Comparison of ENCODE assay signal across 1 cellular context in the genomic region with DNA sequence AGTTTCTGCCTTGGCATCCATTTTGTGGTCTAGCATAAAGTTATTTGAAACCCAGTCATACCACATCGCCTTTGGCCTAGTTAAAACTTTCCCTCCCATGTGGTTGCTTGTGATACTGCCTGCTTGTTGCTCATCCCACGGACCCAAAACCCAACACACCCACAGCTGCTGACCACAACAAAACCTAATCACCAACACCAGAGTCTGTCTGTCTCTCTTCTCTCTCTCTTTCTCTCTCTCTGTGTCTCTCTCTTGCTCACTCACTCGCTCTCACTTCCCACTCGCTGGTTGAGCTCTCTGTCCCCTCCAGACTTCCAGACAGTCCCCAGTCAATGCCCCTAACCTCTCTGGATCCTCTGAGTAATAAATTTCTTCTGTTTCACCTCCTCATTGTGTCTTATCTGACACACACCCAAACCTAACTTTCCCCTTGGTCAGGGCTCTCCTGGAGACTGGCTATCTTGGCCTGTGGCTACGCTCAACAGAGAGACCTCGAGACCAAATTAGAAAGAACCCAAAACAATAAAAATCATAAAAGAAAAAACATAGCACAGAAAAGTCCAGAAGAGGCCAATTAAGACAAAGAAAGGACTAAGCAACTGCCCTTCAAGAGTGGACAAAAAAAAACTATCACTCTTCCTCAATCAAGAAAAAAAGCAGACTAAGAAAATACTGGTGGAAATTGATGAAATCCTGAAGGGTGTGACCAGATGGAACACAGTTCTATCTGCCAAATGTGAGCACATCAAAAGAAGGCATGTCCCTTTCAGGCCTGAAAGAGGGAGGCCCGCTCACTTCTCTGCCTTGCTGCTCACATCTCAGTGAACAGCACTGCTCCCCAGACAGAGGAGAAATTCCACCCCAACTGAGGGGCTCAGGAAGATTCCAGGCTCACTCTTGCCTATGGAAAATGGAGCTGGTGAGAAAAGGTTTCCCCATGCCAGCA.
TF ChIP-seq lines count a peak whose summit lies in the region.

No MANE protein-coding gene starts in this region.

TF ChIP-seq in GM12878, 131 proteins besides CTCF, POLR2A, EP300 and RAD21 (continued from another document and continues in another):
- TF ChIP-seq, protein P1, sequence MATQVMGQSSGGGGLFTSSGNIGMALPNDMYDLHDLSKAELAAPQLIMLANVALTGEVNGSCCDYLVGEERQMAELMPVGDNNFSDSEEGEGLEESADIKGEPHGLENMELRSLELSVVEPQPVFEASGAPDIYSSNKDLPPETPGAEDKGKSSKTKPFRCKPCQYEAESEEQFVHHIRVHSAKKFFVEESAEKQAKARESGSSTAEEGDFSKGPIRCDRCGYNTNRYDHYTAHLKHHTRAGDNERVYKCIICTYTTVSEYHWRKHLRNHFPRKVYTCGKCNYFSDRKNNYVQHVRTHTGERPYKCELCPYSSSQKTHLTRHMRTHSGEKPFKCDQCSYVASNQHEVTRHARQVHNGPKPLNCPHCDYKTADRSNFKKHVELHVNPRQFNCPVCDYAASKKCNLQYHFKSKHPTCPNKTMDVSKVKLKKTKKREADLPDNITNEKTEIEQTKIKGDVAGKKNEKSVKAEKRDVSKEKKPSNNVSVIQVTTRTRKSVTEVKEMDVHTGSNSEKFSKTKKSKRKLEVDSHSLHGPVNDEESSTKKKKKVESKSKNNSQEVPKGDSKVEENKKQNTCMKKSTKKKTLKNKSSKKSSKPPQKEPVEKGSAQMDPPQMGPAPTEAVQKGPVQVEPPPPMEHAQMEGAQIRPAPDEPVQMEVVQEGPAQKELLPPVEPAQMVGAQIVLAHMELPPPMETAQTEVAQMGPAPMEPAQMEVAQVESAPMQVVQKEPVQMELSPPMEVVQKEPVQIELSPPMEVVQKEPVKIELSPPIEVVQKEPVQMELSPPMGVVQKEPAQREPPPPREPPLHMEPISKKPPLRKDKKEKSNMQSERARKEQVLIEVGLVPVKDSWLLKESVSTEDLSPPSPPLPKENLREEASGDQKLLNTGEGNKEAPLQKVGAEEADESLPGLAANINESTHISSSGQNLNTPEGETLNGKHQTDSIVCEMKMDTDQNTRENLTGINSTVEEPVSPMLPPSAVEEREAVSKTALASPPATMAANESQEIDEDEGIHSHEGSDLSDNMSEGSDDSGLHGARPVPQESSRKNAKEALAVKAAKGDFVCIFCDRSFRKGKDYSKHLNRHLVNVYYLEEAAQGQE (IDR thresholded peaks at IDR 0.05; ENCODE audit: low read depth, low read length), result no peak
- no peak for TF ChIP-seq CHD4 (IDR thresholded peaks at IDR 0.05)
- no peak for TF ChIP-seq KDM1A (IDR thresholded peaks at IDR 0.05; ENCODE audit: borderline replicate concordance)
- no peak for TF ChIP-seq CHD1 (IDR thresholded peaks at IDR 0.05; ENCODE audit: low read depth, low read length)
- TF ChIP-seq CBFB (IDR thresholded peaks at IDR 0.05; ENCODE audit: low read depth), result peak; percentile 82; the same call in 1 of the 2 replicates
- TF ChIP-seq, protein P2, sequence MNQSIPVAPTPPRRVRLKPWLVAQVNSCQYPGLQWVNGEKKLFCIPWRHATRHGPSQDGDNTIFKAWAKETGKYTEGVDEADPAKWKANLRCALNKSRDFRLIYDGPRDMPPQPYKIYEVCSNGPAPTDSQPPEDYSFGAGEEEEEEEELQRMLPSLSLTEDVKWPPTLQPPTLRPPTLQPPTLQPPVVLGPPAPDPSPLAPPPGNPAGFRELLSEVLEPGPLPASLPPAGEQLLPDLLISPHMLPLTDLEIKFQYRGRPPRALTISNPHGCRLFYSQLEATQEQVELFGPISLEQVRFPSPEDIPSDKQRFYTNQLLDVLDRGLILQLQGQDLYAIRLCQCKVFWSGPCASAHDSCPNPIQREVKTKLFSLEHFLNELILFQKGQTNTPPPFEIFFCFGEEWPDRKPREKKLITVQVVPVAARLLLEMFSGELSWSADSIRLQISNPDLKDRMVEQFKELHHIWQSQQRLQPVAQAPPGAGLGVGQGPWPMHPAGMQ (IDR thresholded peaks at IDR 0.05; ENCODE audit: borderline replicate concordance), result no peak; the same call in 1 of the 2 replicates
- TF ChIP-seq RCOR1 (conservative IDR thresholded peaks at IDR 0.05; ENCODE audit: low read depth, low read length), result no peak
- TF ChIP-seq HDAC6 (IDR thresholded peaks at IDR 0.05; ENCODE audit: unreplicated experiment), result no peak
- peak; percentile 86; the same call in 1 of the 2 replicates for TF ChIP-seq BCL11A (IDR thresholded peaks at IDR 0.05; ENCODE audit: low read depth, low read length)
- TF ChIP-seq STAT1 (conservative IDR thresholded peaks at IDR 0.05), result no peak
- TF ChIP-seq SMARCA5 (IDR thresholded peaks at IDR 0.05), result no peak
- TF ChIP-seq BACH1 (IDR thresholded peaks at IDR 0.05; ENCODE audit: borderline replicate concordance), result no peak
- no peak for TF ChIP-seq TARDBP (IDR thresholded peaks at IDR 0.05; ENCODE audit: borderline replicate concordance)
- no peak for TF ChIP-seq HDAC2 (IDR thresholded peaks at IDR 0.05)
- no peak for TF ChIP-seq SIX5 (IDR thresholded peaks at IDR 0.05; ENCODE audit: low read depth, low read length, severe bottlenecking)
- TF ChIP-seq CHD2 (IDR thresholded peaks at IDR 0.05; ENCODE audit: borderline replicate concordance, low read depth, low read length), result no peak
- peak; percentile 56 to 78 for TF ChIP-seq IKZF2 (IDR thresholded peaks at IDR 0.05)
- no peak for TF ChIP-seq ASH2L (IDR thresholded peaks at IDR 0.05; ENCODE audit: borderline replicate concordance, low read depth)
- TF ChIP-seq IKZF1 (conservative IDR thresholded peaks at IDR 0.05), result peak; percentile 60; the same call in 1 of the 2 replicates
- peak; percentile 35; the same call in 1 of the 2 replicates for TF ChIP-seq DPF2 (IDR thresholded peaks at IDR 0.05)
- TF ChIP-seq, protein P3, sequence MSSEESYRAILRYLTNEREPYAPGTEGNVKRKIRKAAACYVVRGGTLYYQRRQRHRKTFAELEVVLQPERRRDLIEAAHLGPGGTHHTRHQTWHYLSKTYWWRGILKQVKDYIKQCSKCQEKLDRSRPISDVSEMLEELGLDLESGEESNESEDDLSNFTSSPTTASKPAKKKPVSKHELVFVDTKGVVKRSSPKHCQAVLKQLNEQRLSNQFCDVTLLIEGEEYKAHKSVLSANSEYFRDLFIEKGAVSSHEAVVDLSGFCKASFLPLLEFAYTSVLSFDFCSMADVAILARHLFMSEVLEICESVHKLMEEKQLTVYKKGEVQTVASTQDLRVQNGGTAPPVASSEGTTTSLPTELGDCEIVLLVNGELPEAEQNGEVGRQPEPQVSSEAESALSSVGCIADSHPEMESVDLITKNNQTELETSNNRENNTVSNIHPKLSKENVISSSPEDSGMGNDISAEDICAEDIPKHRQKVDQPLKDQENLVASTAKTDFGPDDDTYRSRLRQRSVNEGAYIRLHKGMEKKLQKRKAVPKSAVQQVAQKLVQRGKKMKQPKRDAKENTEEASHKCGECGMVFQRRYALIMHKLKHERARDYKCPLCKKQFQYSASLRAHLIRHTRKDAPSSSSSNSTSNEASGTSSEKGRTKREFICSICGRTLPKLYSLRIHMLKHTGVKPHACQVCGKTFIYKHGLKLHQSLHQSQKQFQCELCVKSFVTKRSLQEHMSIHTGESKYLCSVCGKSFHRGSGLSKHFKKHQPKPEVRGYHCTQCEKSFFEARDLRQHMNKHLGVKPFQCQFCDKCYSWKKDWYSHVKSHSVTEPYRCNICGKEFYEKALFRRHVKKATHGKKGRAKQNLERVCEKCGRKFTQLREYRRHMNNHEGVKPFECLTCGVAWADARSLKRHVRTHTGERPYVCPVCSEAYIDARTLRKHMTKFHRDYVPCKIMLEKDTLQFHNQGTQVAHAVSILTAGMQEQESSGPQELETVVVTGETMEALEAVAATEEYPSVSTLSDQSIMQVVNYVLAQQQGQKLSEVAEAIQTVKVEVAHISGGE (CRISPR knock-in tag; IDR thresholded peaks at IDR 0.05), result no peak
- no peak for TF ChIP-seq TAF1 (IDR thresholded peaks at IDR 0.05; ENCODE audit: borderline replicate concordance, low read depth, low read length)
- no peak for TF ChIP-seq TBL1XR1 (IDR thresholded peaks at IDR 0.05; ENCODE audit: low read depth, low read length)
- no peak for TF ChIP-seq RAD51 (IDR thresholded peaks at IDR 0.05)
- no peak for TF ChIP-seq NBN (IDR thresholded peaks at IDR 0.05)
- TF ChIP-seq YY1 (IDR thresholded peaks at IDR 0.05; ENCODE audit: low read depth, low read length), result peak; percentile 69; the same call in 1 of the 2 replicates
- no peak for TF ChIP-seq FOS (IDR thresholded peaks at IDR 0.05; ENCODE audit: borderline replicate concordance, extremely low read depth, insufficient read length)
- TF ChIP-seq RELA (IDR thresholded peaks at IDR 0.05; ENCODE audit: borderline replicate concordance, partially characterized antibody), result no peak
- TF ChIP-seq MEF2A (IDR thresholded peaks at IDR 0.05; ENCODE audit: insufficient read depth, low read depth, low read length), result no peak
- no peak for TF ChIP-seq JUNB (IDR thresholded peaks at IDR 0.05)
- peak; percentile 50; the same call in 1 of the 2 replicates for TF ChIP-seq IRF4 (IDR thresholded peaks at IDR 0.05; ENCODE audit: low read depth, low read length)
- peak; percentile 99 for TF ChIP-seq RUNX3 (IDR thresholded peaks at IDR 0.05; ENCODE audit: low read length)
- TF ChIP-seq, protein P4, sequence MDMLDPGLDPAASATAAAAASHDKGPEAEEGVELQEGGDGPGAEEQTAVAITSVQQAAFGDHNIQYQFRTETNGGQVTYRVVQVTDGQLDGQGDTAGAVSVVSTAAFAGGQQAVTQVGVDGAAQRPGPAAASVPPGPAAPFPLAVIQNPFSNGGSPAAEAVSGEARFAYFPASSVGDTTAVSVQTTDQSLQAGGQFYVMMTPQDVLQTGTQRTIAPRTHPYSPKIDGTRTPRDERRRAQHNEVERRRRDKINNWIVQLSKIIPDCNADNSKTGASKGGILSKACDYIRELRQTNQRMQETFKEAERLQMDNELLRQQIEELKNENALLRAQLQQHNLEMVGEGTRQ (IDR thresholded peaks at IDR 0.05; ENCODE audit: borderline replicate concordance, low read depth, low read length), result no peak
- TF ChIP-seq CBX3 (IDR thresholded peaks at IDR 0.05; ENCODE audit: borderline replicate concordance, low read depth), result no peak
- TF ChIP-seq SMC3 (IDR thresholded peaks at IDR 0.05; ENCODE audit: borderline replicate concordance, low read length), result no peak
- no peak for TF ChIP-seq SIN3A (IDR thresholded peaks at IDR 0.05; ENCODE audit: low read depth, low read length)
- TF ChIP-seq, protein P5, sequence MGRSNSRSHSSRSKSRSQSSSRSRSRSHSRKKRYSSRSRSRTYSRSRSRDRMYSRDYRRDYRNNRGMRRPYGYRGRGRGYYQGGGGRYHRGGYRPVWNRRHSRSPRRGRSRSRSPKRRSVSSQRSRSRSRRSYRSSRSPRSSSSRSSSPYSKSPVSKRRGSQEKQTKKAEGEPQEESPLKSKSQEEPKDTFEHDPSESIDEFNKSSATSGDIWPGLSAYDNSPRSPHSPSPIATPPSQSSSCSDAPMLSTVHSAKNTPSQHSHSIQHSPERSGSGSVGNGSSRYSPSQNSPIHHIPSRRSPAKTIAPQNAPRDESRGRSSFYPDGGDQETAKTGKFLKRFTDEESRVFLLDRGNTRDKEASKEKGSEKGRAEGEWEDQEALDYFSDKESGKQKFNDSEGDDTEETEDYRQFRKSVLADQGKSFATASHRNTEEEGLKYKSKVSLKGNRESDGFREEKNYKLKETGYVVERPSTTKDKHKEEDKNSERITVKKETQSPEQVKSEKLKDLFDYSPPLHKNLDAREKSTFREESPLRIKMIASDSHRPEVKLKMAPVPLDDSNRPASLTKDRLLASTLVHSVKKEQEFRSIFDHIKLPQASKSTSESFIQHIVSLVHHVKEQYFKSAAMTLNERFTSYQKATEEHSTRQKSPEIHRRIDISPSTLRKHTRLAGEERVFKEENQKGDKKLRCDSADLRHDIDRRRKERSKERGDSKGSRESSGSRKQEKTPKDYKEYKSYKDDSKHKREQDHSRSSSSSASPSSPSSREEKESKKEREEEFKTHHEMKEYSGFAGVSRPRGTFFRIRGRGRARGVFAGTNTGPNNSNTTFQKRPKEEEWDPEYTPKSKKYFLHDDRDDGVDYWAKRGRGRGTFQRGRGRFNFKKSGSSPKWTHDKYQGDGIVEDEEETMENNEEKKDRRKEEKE (IDR thresholded peaks at IDR 0.05), result no peak
- TF ChIP-seq EZH2 (IDR thresholded peaks at IDR 0.05; ENCODE audit: borderline replicate concordance, control insufficient read depth, low read depth, low read length), result no peak
- peak; percentile 87 for TF ChIP-seq TCF7 (IDR thresholded peaks at IDR 0.05; ENCODE audit: borderline replicate concordance)
- TF ChIP-seq NFIC (IDR thresholded peaks at IDR 0.05; ENCODE audit: low read depth, low read length), result peak; percentile 77
- TF ChIP-seq MYB (IDR thresholded peaks at IDR 0.05; ENCODE audit: borderline replicate concordance, low read depth, low read length), result no peak
- no peak for TF ChIP-seq RBBP5 (conservative IDR thresholded peaks at IDR 0.05)
- TF ChIP-seq NFXL1 (IDR thresholded peaks at IDR 0.05; ENCODE audit: borderline replicate concordance), result no peak
- TF ChIP-seq STAT3 (IDR thresholded peaks at IDR 0.05; ENCODE audit: low read depth, low read length), result no peak
- TF ChIP-seq, protein P6, sequence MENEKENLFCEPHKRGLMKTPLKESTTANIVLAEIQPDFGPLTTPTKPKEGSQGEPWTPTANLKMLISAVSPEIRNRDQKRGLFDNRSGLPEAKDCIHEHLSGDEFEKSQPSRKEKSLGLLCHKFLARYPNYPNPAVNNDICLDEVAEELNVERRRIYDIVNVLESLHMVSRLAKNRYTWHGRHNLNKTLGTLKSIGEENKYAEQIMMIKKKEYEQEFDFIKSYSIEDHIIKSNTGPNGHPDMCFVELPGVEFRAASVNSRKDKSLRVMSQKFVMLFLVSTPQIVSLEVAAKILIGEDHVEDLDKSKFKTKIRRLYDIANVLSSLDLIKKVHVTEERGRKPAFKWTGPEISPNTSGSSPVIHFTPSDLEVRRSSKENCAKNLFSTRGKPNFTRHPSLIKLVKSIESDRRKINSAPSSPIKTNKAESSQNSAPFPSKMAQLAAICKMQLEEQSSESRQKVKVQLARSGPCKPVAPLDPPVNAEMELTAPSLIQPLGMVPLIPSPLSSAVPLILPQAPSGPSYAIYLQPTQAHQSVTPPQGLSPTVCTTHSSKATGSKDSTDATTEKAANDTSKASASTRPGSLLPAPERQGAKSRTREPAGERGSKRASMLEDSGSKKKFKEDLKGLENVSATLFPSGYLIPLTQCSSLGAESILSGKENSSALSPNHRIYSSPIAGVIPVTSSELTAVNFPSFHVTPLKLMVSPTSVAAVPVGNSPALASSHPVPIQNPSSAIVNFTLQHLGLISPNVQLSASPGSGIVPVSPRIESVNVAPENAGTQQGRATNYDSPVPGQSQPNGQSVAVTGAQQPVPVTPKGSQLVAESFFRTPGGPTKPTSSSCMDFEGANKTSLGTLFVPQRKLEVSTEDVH (IDR thresholded peaks at IDR 0.05; ENCODE audit: low read depth, partially characterized antibody), result no peak
- no peak for TF ChIP-seq POLR2AphosphoS2 (IDR thresholded peaks at IDR 0.05; ENCODE audit: low read depth, low read length)
- TF ChIP-seq HCFC1 (IDR thresholded peaks at IDR 0.05; ENCODE audit: low read length), result no peak
- no peak for TF ChIP-seq HDGF (IDR thresholded peaks at IDR 0.05)
- no peak for TF ChIP-seq ZNF384 (IDR thresholded peaks at IDR 0.05; ENCODE audit: borderline replicate concordance, low read depth, low read length)
- no peak for TF ChIP-seq CEBPB (IDR thresholded peaks at IDR 0.05; ENCODE audit: borderline replicate concordance in 1 of 2, low read depth in 2 of 2, low read length in 2 of 2)
- TF ChIP-seq BMI1 (IDR thresholded peaks at IDR 0.05; ENCODE audit: borderline replicate concordance), result no peak
